Comparison of ENCODE assay signal across 14 cellular contexts in genomic region chr4:41185614-41186609, GRCh38. TPM values are rescaled to one million over a fixed set of nuclear protein-coding genes. Genes with fewer than 3 reads are reported as not detected.
DNase-seq lines count a peak whose midpoint lies in the region; ATAC-seq and TF ChIP-seq lines count a peak whose summit lies in the region.
"Had no signal": no experiment of that assay in that cellular context is flagged by ENCODE, and none has a peak within 500 bp of the region (broad histone marks: within the 10 kb centered on the region; RNA-seq: fewer than 3 reads in every experiment).

No MANE protein-coding gene starts in this region.

- H2BK120ac ChIP-seq in mesenchymal stem cell (ENCODE audit: low read depth, low read length) = no peak overlapping the region

- H3K79me1 ChIP-seq in mesenchymal stem cell (replicated peaks; ENCODE audit: low read length, poor library complexity, severe bottlenecking) = peaks cover 10% of the 10 kb centered on the region

- H3K4me1 Mint-ChIP-seq in natural killer cell = no peaks in the 10 kb centered on the region

- no peak overlapping the region for H2BK15ac ChIP-seq in mesenchymal stem cell (ENCODE audit: low read depth, poor library complexity, severe bottlenecking)

- H3K4me3 Mint-ChIP-seq in natural killer cell = no peak overlapping the region

- CTCF ChIA-PET in AG04450 (lab: Charles Lee) = interaction anchor here (1.0 to 2.1 kb wide), 4 partner anchors 9 to 28 kb away, joined by 3 to 9 read pairs (median 4); partner anchors contain the start of gene APBB2
- CTCF ChIA-PET in Panc1 (lab: Charles Lee) = no interaction called here

- H3K9me3 ChIP-seq in AG04450 (ENCODE audit: control insufficient read depth, insufficient read depth, low read length) = no peaks in the 10 kb centered on the region
- no peaks in the 10 kb centered on the region for H3K9me3 ChIP-seq in Panc1 (ENCODE audit: control insufficient read depth, insufficient read depth, low read depth, low read length)
- no peaks in the 10 kb centered on the region for H3K9me3 ChIP-seq in mesenchymal stem cell (ENCODE audit: control insufficient read depth, low read length)

- no peak overlapping the region for H3K18ac ChIP-seq in mesenchymal stem cell (ENCODE audit: low read depth in 1 of 2, low read length in 2 of 2)

- H3K9ac ChIP-seq in mesenchymal stem cell (ENCODE audit: low read length) = peak overlapping the region; percentile 78

- H3K9me3 Mint-ChIP-seq in natural killer cell = peaks cover 3 to 7% of the 10 kb centered on the region in 2 donors

- H3K23ac ChIP-seq in mesenchymal stem cell (ENCODE audit: low read length in 2 of 2) = no peak overlapping the region

- no peak overlapping the region for H4K8ac ChIP-seq in mesenchymal stem cell (ENCODE audit: low read length)

- intact Hi-C loops in Panc1 (cut with micrococcal nuclease; ENCODE audit: unreplicated experiment) (no loop called here), natural killer cell (cut with micrococcal nuclease) (no loop called here)

- H2AK5ac ChIP-seq in mesenchymal stem cell (ENCODE audit: low read length, severe bottlenecking) = no peak overlapping the region

- TF ChIP-seq CTCF in AG04450 (IDR thresholded peaks at IDR 0.05; ENCODE audit: low read depth, low read length) (no peak), Panc1 (IDR thresholded peaks at IDR 0.05) (no peak), natural killer cell (IDR thresholded peaks at IDR 0.05) (no peak)

- H3K4me3 ChIP-seq in AG04450 (ENCODE audit: low read depth, low read length) (peak overlapping the region; percentile 33), Panc1 (ENCODE audit: low read depth in 2 of 2, low read length in 2 of 2) (no peak overlapping the region), mesenchymal stem cell (ENCODE audit: insufficient read depth in 1 of 2, low read depth in 1 of 2, low read length in 2 of 2) (peak overlapping the region in 1 of 2 experiments; percentile 66)
- H3K4me3 ChIP-seq: tibial nerve had no signal

- H3K4me2 ChIP-seq in mesenchymal stem cell (ENCODE audit: low read length, poor library complexity, severe bottlenecking) = peak overlapping the region; percentile 31

- no peak overlapping the region for H4K91ac ChIP-seq in mesenchymal stem cell (ENCODE audit: low read length)

- POLR2A ChIA-PET in AG04450 (lab: Yijun Ruan, JAX) (interaction anchor here (0.5 to 1.1 kb wide), 3 partner anchors 9 to 154 kb away, joined by 3 to 4 read pairs (median 3); partner anchors contain the start of gene UCHL1), Panc1 (lab: Charles Lee) (interaction anchor here (0.7 kb wide), 1 partner anchor 189 kb away, joined by 3 read pairs; no protein-coding TSS in a partner anchor)

- DNase-seq in AG04450 (ENCODE audit: low read depth, low spot score) (no peak), Panc1 (ENCODE audit: low read depth, low spot score) (no peak), epithelial cell of prostate (ENCODE audit: low read depth, low spot score) (no peak), mesenchymal stem cell (no peak), natural killer cell (no peak)
- DNase-seq: amygdala, Calu3, hippocampal formation, NCI-H2107, nucleus accumbens had no signal

- in situ Hi-C loops in Panc1 (cut with HindIII; ENCODE audit: low pct_unique_long_range_greater_than_20kb, low sequenced_read_pairs) = no loop called here

- no TSS peak for BruUV-seq in Panc1 (replicated peaks; lab: Mats Ljungman, UMichigan)

- no peak overlapping the region for H3K27ac ChIP-seq in AG04450 (ENCODE audit: low read depth, low read length)
- no peak overlapping the region; the same call in 1 of the 2 replicates for H3K27ac ChIP-seq in Panc1 (ENCODE audit: low read length)
- peak overlapping the region; percentile 19 for H3K27ac ChIP-seq in epithelial cell of prostate
- H3K27ac ChIP-seq in mesenchymal stem cell (ENCODE audit: low read length, poor library complexity, severe bottlenecking) = peak overlapping the region; percentile 80
- H3K27ac ChIP-seq: tibial nerve had no signal

- H3K4me1 ChIP-seq in Panc1 (ENCODE audit: control insufficient read depth, insufficient read depth, low read length) (peaks cover 11% of the 10 kb centered on the region; the same call in 1 of the 2 replicates), mesenchymal stem cell (ENCODE audit: control insufficient read depth, insufficient read depth, low read depth, low read length) (peaks cover 6% of the 10 kb centered on the region)

- H2AFZ ChIP-seq in mesenchymal stem cell (ENCODE audit: low read depth, low read length) = no peak overlapping the region

- H3K36me3 Mint-ChIP-seq in natural killer cell = no peaks in the 10 kb centered on the region

- H3K27me3 ChIP-seq in AG04450 (ENCODE audit: control insufficient read depth, insufficient read depth, low read length) (no peaks in the 10 kb centered on the region), Panc1 (ENCODE audit: control insufficient read depth, insufficient read depth, low read length) (no peaks in the 10 kb centered on the region), mesenchymal stem cell (ENCODE audit: control insufficient read depth in 1 of 2, insufficient read depth in 1 of 2, low read length in 2 of 2) (no peaks in the 10 kb centered on the region)
- H3K27me3 ChIP-seq: tibial nerve had no signal

- H3K14ac ChIP-seq in mesenchymal stem cell (ENCODE audit: low read length in 2 of 2) = no peak overlapping the region

- 82% methylated on average over 3 of the region's 5 CpGs for WGBS in mesenchymal stem cell

- H3K27me3 Mint-ChIP-seq in natural killer cell (ENCODE audit: low read depth in 2 of 2) = no peaks in the 10 kb centered on the region

- H3K36me3 ChIP-seq in Panc1 (ENCODE audit: control insufficient read depth, insufficient read depth, low read length) (no peaks in the 10 kb centered on the region), mesenchymal stem cell (ENCODE audit: control insufficient read depth in 1 of 2, insufficient read depth in 2 of 2, low read depth in 1 of 2, low read length in 2 of 2) (peaks cover 0 to 3% of the 10 kb centered on the region in 2 experiments)

- ATAC-seq in Panc1 (peak; percentile 62; the same call in 1 of the 2 replicates), natural killer cell (no peak), GM19467 (IDR thresholded peaks at IDR 0.05; ENCODE audit: unreplicated experiment) (no peak), GM21381 (IDR thresholded peaks at IDR 0.05; ENCODE audit: unreplicated experiment) (no peak), HG03457 (IDR thresholded peaks at IDR 0.05; ENCODE audit: unreplicated experiment) (no peak)

- H2BK12ac ChIP-seq in mesenchymal stem cell (ENCODE audit: low read length in 2 of 2) = no peak overlapping the region

- H3K4ac ChIP-seq in mesenchymal stem cell (ENCODE audit: low read depth in 1 of 2, low read length in 2 of 2) = no peak overlapping the region

- no peak overlapping the region for H2BK5ac ChIP-seq in mesenchymal stem cell (ENCODE audit: low read depth, low read length, poor library complexity, severe bottlenecking)

- no peak overlapping the region for H3K27ac Mint-ChIP-seq in natural killer cell

RNA-seq across cellular contexts. Expression of gene APBB2, which starts 28.4 kb away (rescaled TPM):
- polyA plus RNA-seq in AG04450 (2011; rRNA removed) = 52.7 and 52.8 TPM in 2 replicates
- 98.4 and 128 TPM in 2 replicates for polyA minus RNA-seq in AG04450 (2011; rRNA and poly(A)+ RNA removed)
- 27.1 TPM for total RNA-seq in Panc1 (2021; ENCODE audit: unreplicated experiment)
- 23.7 TPM for polyA plus RNA-seq in Panc1 (2012; ENCODE audit: insufficient read length)
- polyA plus RNA-seq in mesenchymal stem cell (2013, experiment 1 of 2) = 22.6 TPM
- polyA plus RNA-seq in mesenchymal stem cell (2013, experiment 2 of 2) = 22.6 TPM
- under 1 TPM in 2 of 3 donors, not detected in 1; 0.38 to 0.48 TPM for total RNA-seq in natural killer cell

Comparison
In these comparisons a context has a peak if more than half of its experiments do, and no peak if none do; other contexts are left out.
1. H3K27ac ChIP-seq: peak in epithelial cell of prostate (single experiment) and mesenchymal stem cell (single experiment); none in AG04450 (single experiment) and Panc1 (single experiment).
2. RNA of gene APBB2, which starts 28.4 kb away (total RNA-seq): 27.1 TPM in Panc1 (single experiment); 0.38 to 0.48 TPM in natural killer cell; every median in the first group is over 10 times any median in the second.